ENCODE assay signal across 1 cellular context in the genomic region with DNA sequence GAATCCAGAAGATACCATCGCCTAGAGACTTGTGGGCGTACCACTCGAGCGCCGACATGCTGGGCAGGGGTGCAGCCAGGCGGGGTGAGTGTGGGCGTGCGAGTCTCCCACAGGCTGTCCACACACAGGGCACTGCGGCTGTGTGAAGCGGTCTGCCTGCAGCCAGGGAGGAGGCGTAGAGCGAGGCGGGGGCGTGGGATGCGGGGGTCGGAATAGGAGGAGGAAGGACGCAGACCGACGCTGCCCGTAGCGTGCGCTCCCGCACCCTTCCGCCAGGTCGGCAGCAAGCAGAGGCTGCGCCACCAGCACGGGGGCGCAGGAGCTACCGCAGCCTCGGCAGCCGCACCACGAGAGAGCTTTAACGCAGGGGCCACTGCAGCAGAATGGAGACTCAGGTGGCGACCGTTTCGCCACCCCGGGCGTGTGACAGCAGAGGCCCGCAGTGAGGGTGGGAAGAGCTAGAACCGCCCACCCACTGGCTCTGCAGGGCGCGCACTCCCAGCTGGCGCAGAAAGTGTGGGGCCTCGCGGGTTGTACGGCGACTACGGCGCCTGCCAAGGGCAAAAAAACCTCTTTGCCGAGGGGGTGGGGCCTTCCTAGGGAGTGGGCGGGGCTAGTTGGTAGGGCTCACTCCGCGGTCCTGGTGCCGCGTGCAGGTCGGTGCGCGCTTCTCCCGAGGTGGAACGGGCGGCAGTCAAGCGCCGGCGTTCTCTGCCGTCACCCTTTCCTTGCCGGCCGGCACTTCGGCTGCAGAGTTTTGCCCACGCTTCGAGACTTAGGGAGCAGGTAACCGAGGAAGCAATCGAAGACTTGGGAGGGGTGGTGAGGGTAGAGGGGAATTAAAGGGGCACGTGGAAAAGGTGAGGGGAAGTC.
TF ChIP-seq lines count a peak whose summit lies in the region.

A gene (minus strand): TSS at position 537 of the 873 bp plus-strand sequence. CDS start 479 bp downstream, at position 58.
A gene with protein sequence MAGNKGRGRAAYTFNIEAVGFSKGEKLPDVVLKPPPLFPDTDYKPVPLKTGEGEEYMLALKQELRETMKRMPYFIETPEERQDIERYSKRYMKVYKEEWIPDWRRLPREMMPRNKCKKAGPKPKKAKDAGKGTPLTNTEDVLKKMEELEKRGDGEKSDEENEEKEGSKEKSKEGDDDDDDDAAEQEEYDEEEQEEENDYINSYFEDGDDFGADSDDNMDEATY (plus strand): TSS at position 630 of the 873 bp plus-strand sequence. CDS start 10,704 bp downstream, outside the sequence.

TF ChIP-seq in HepG2, 621 proteins besides CTCF, POLR2A, EP300 and RAD21 (continues in another document):
- peak; percentile 97 for TF ChIP-seq ZNF274 (CRISPR knock-in tag; IDR thresholded peaks at IDR 0.05)
- TF ChIP-seq, protein P1, sequence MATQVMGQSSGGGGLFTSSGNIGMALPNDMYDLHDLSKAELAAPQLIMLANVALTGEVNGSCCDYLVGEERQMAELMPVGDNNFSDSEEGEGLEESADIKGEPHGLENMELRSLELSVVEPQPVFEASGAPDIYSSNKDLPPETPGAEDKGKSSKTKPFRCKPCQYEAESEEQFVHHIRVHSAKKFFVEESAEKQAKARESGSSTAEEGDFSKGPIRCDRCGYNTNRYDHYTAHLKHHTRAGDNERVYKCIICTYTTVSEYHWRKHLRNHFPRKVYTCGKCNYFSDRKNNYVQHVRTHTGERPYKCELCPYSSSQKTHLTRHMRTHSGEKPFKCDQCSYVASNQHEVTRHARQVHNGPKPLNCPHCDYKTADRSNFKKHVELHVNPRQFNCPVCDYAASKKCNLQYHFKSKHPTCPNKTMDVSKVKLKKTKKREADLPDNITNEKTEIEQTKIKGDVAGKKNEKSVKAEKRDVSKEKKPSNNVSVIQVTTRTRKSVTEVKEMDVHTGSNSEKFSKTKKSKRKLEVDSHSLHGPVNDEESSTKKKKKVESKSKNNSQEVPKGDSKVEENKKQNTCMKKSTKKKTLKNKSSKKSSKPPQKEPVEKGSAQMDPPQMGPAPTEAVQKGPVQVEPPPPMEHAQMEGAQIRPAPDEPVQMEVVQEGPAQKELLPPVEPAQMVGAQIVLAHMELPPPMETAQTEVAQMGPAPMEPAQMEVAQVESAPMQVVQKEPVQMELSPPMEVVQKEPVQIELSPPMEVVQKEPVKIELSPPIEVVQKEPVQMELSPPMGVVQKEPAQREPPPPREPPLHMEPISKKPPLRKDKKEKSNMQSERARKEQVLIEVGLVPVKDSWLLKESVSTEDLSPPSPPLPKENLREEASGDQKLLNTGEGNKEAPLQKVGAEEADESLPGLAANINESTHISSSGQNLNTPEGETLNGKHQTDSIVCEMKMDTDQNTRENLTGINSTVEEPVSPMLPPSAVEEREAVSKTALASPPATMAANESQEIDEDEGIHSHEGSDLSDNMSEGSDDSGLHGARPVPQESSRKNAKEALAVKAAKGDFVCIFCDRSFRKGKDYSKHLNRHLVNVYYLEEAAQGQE (IDR thresholded peaks at IDR 0.05; ENCODE audit: borderline replicate concordance in 1 of 2, low read depth in 1 of 2, low read length in 2 of 2), result peak in 1 of 2 experiments; percentile 60; a peak in 1 of 4 replicates
- TF ChIP-seq, protein P2, sequence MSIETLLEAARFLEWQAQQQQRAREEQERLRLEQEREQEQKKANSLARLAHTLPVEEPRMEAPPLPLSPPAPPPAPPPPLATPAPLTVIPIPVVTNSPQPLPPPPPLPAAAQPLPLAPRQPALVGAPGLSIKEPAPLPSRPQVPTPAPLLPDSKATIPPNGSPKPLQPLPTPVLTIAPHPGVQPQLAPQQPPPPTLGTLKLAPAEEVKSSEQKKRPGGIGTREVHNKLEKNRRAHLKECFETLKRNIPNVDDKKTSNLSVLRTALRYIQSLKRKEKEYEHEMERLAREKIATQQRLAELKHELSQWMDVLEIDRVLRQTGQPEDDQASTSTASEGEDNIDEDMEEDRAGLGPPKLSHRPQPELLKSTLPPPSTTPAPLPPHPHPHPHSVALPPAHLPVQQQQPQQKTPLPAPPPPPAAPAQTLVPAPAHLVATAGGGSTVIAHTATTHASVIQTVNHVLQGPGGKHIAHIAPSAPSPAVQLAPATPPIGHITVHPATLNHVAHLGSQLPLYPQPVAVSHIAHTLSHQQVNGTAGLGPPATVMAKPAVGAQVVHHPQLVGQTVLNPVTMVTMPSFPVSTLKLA (IDR thresholded peaks at IDR 0.05), result no peak; the same call in 1 of the 2 replicates
- TF ChIP-seq KLF11 (CRISPR knock-in tag; IDR thresholded peaks at IDR 0.05), result no peak
- TF ChIP-seq ZNF556 (CRISPR knock-in tag; IDR thresholded peaks at IDR 0.05; ENCODE audit: borderline replicate concordance), result peak; percentile 62; the same call in 1 of the 2 replicates
- peak; percentile 23; the same call in 1 of the 2 replicates for TF ChIP-seq BHLHE40 (IDR thresholded peaks at IDR 0.05; ENCODE audit: low read length)
- peak; percentile 9 for TF ChIP-seq ZNF816 (CRISPR knock-in tag; IDR thresholded peaks at IDR 0.05; ENCODE audit: borderline replicate concordance)
- peak; percentile 93 for TF ChIP-seq ZNF563 (CRISPR knock-in tag; IDR thresholded peaks at IDR 0.05)
- no peak for TF ChIP-seq ATAD3A (CRISPR knock-in tag; IDR thresholded peaks at IDR 0.05)
- TF ChIP-seq HES4 (CRISPR knock-in tag; IDR thresholded peaks at IDR 0.05; ENCODE audit: borderline replicate concordance), result peak; percentile 81
- TF ChIP-seq GABPA (IDR thresholded peaks at IDR 0.05; ENCODE audit: low read depth, low read length), result no peak
- peak; percentile 71 for TF ChIP-seq GABPA (CRISPR knock-in tag; IDR thresholded peaks at IDR 0.05; ENCODE audit: low read depth)
- TF ChIP-seq, protein P3, sequence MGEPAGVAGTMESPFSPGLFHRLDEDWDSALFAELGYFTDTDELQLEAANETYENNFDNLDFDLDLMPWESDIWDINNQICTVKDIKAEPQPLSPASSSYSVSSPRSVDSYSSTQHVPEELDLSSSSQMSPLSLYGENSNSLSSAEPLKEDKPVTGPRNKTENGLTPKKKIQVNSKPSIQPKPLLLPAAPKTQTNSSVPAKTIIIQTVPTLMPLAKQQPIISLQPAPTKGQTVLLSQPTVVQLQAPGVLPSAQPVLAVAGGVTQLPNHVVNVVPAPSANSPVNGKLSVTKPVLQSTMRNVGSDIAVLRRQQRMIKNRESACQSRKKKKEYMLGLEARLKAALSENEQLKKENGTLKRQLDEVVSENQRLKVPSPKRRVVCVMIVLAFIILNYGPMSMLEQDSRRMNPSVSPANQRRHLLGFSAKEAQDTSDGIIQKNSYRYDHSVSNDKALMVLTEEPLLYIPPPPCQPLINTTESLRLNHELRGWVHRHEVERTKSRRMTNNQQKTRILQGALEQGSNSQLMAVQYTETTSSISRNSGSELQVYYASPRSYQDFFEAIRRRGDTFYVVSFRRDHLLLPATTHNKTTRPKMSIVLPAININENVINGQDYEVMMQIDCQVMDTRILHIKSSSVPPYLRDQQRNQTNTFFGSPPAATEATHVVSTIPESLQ (CRISPR knock-in tag; conservative IDR thresholded peaks at IDR 0.05), result no peak
- TF ChIP-seq SNAPC2 (CRISPR knock-in tag; IDR thresholded peaks at IDR 0.05), result peak; percentile 35; the same call in 1 of the 2 replicates
- TF ChIP-seq, protein P4, sequence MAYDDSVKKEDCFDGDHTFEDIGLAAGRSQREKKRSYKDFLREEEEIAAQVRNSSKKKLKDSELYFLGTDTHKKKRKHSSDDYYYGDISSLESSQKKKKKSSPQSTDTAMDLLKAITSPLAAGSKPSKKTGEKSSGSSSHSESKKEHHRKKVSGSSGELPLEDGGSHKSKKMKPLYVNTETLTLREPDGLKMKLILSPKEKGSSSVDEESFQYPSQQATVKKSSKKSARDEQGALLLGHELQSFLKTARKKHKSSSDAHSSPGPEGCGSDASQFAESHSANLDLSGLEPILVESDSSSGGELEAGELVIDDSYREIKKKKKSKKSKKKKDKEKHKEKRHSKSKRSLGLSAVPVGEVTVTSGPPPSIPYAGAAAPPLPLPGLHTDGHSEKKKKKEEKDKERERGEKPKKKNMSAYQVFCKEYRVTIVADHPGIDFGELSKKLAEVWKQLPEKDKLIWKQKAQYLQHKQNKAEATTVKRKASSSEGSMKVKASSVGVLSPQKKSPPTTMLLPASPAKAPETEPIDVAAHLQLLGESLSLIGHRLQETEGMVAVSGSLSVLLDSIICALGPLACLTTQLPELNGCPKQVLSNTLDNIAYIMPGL (CRISPR knock-in tag; IDR thresholded peaks at IDR 0.05; ENCODE audit: borderline replicate concordance in 1 of 2, low read depth in 1 of 2), result peak; percentile 72 to 88; a peak in 2 of 4 replicates
- TF ChIP-seq, protein P5, sequence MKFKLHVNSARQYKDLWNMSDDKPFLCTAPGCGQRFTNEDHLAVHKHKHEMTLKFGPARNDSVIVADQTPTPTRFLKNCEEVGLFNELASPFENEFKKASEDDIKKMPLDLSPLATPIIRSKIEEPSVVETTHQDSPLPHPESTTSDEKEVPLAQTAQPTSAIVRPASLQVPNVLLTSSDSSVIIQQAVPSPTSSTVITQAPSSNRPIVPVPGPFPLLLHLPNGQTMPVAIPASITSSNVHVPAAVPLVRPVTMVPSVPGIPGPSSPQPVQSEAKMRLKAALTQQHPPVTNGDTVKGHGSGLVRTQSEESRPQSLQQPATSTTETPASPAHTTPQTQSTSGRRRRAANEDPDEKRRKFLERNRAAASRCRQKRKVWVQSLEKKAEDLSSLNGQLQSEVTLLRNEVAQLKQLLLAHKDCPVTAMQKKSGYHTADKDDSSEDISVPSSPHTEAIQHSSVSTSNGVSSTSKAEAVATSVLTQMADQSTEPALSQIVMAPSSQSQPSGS (CRISPR knock-in tag; IDR thresholded peaks at IDR 0.05), result no peak
- TF ChIP-seq, protein P6, sequence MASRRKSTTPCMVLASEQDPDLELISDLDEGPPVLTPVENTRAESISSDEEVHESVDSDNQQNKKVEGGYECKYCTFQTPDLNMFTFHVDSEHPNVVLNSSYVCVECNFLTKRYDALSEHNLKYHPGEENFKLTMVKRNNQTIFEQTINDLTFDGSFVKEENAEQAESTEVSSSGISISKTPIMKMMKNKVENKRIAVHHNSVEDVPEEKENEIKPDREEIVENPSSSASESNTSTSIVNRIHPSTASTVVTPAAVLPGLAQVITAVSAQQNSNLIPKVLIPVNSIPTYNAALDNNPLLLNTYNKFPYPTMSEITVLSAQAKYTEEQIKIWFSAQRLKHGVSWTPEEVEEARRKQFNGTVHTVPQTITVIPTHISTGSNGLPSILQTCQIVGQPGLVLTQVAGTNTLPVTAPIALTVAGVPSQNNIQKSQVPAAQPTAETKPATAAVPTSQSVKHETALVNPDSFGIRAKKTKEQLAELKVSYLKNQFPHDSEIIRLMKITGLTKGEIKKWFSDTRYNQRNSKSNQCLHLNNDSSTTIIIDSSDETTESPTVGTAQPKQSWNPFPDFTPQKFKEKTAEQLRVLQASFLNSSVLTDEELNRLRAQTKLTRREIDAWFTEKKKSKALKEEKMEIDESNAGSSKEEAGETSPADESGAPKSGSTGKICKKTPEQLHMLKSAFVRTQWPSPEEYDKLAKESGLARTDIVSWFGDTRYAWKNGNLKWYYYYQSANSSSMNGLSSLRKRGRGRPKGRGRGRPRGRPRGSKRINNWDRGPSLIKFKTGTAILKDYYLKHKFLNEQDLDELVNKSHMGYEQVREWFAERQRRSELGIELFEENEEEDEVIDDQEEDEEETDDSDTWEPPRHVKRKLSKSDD (CRISPR knock-in tag; IDR thresholded peaks at IDR 0.05; ENCODE audit: low read depth), result no peak
- TF ChIP-seq, protein P7, sequence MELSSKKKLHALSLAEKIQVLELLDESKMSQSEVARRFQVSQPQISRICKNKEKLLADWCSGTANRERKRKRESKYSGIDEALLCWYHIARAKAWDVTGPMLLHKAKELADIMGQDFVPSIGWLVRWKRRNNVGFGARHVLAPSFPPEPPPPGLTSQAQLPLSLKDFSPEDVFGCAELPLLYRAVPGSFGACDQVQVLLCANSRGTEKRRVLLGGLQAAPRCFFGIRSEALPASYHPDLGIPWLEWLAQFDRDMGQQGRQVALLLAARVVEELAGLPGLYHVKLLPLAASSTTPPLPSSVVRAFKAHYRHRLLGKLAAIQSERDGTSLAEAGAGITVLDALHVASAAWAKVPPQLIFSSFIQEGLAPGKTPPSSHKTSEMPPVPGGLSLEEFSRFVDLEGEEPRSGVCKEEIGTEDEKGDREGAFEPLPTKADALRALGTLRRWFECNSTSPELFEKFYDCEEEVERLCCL (CRISPR knock-in tag; IDR thresholded peaks at IDR 0.05; ENCODE audit: borderline replicate concordance), result peak; percentile 65; the same call in 1 of the 2 replicates
- TF ChIP-seq ZSCAN30 (CRISPR knock-in tag; IDR thresholded peaks at IDR 0.05), result no peak; the same call in 1 of the 2 replicates
- TF ChIP-seq RELA (CRISPR knock-in tag; IDR thresholded peaks at IDR 0.05), result 0 out of 2 replicates have a peak, but pooled peaks have one; percentile 34
- TF ChIP-seq, protein P8, sequence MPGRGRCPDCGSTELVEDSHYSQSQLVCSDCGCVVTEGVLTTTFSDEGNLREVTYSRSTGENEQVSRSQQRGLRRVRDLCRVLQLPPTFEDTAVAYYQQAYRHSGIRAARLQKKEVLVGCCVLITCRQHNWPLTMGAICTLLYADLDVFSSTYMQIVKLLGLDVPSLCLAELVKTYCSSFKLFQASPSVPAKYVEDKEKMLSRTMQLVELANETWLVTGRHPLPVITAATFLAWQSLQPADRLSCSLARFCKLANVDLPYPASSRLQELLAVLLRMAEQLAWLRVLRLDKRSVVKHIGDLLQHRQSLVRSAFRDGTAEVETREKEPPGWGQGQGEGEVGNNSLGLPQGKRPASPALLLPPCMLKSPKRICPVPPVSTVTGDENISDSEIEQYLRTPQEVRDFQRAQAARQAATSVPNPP (CRISPR knock-in tag; IDR thresholded peaks at IDR 0.05), result no peak
- TF ChIP-seq SALL2 (CRISPR knock-in tag; IDR thresholded peaks at IDR 0.05), result peak; percentile 72
- peak; percentile 44; the same call in 1 of the 2 replicates for TF ChIP-seq ZNF510 (CRISPR knock-in tag; IDR thresholded peaks at IDR 0.05; ENCODE audit: low read depth)
- TF ChIP-seq PPARG (CRISPR knock-in tag; conservative IDR thresholded peaks at IDR 0.05), result peak; percentile 26; the same call in 1 of the 2 replicates
- peak; percentile 38; the same call in 1 of the 2 replicates for TF ChIP-seq NR1H2 (CRISPR knock-in tag; IDR thresholded peaks at IDR 0.05; ENCODE audit: borderline replicate concordance, low read depth)
- TF ChIP-seq, protein P9, sequence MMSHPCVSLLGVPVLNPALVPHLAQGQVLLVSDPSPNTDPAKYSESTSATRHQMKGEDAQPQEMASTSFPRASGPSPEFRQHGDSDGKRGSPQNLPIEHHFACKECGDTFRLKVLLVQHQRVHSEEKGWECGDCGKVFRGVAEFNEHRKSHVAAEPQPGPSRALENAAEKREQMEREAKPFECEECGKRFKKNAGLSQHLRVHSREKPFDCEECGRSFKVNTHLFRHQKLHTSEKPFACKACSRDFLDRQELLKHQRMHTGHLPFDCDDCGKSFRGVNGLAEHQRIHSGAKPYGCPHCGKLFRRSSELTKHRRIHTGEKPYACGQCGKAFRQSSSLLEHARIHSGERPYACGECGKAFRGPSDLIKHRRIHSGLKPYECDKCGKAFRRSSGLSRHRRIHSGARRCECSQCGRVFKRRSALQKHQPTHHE (CRISPR knock-in tag; IDR thresholded peaks at IDR 0.05; ENCODE audit: borderline replicate concordance), result peak; percentile 95
- peak; percentile 74 for TF ChIP-seq ZMYM2 (CRISPR knock-in tag; IDR thresholded peaks at IDR 0.05)
- peak; percentile 57; the same call in 1 of the 2 replicates for TF ChIP-seq ZNF768 (CRISPR knock-in tag; IDR thresholded peaks at IDR 0.05)
